Comparison of ENCODE assay signal across 8 cellular contexts in genomic region chr13:27619093-27619705, GRCh38. TPM values are rescaled to one million over a fixed set of nuclear protein-coding genes. Genes with fewer than 3 reads are reported as not detected.
DNase-seq lines count a peak whose midpoint lies in the region; FAIRE-seq and TF ChIP-seq lines count a peak whose summit lies in the region.

No MANE protein-coding gene starts in this region.

- TF ChIP-seq CTCF in GM12864 (IDR thresholded peaks at IDR 0.05; ENCODE audit: low read depth, low read length, missing control alignments) = no peak
- no peak for TF ChIP-seq CTCF in fibroblast of mammary gland (conservative IDR thresholded peaks at IDR 0.05; ENCODE audit: control insufficient read depth, insufficient read depth, low read depth, low read length)
- no peak for TF ChIP-seq CTCF in retinal pigment epithelial cell (conservative IDR thresholded peaks at IDR 0.05; ENCODE audit: low read depth, low read length)
- TF ChIP-seq CTCF in D721Med (IDR thresholded peaks at IDR 0.05; ENCODE audit: insufficient read depth, missing control alignments) = no peak
- no peak for TF ChIP-seq CTCF in GM10266 (IDR thresholded peaks at IDR 0.05; ENCODE audit: control insufficient read depth, insufficient read depth, low read depth, missing control alignments)

- H3K27ac ChIP-seq in SJCRH30 = peak overlapping the region; percentile 45; the same call in 1 of the 2 replicates

- peaks cover 24% of the 10 kb centered on the region for H3K4me1 ChIP-seq in SJCRH30

- H3K27me3 ChIP-seq in SJCRH30 = no peaks in the 10 kb centered on the region

- H3K36me3 ChIP-seq in SJCRH30 = peaks cover 15% of the 10 kb centered on the region

- H3K9me3 ChIP-seq in SJCRH30 (replicated peaks) = no peaks in the 10 kb centered on the region; the same call in 1 of the 2 replicates

- no peak for FAIRE-seq in D721Med (lab: Jason Lieb, UNC)

- DNase-seq in GM12864 (ENCODE audit: low read depth) = no peak
- no peak for DNase-seq in SJCRH30
- peak; percentile 46 for DNase-seq in fibroblast of mammary gland (ENCODE audit: low read depth)
- no peak for DNase-seq in retinal pigment epithelial cell (ENCODE audit: low read depth)
- no peak for DNase-seq in D721Med (ENCODE audit: insufficient read length, low spot score)
- no peak for DNase-seq in T-helper 9 cell
- no peak for DNase-seq in HuH-7.5 (ENCODE audit: low spot score)
- no peak for DNase-seq in GM10266 (ENCODE audit: extremely low spot score)

- H3K4me3 ChIP-seq in GM12864 (ENCODE audit: low read depth, low read length) (peak overlapping the region; percentile 67; the same call in 1 of the 2 replicates), SJCRH30 (peak overlapping the region; percentile 96), fibroblast of mammary gland (ENCODE audit: control insufficient read depth, low read depth, low read length) (peak overlapping the region; percentile 73), retinal pigment epithelial cell (ENCODE audit: low read length) (peak overlapping the region; percentile 89)

RNA-seq across cellular contexts. Expression of gene LNX2, which starts 1.1 kb away (rescaled TPM):
- 14.9 and 16.7 TPM in 2 replicates for total RNA-seq in SJCRH30 (2014; rRNA removed; shearing (Covaris generic))

RNA-seq across cellular contexts. Expression of gene POLR1D, which starts 2.5 kb away (rescaled TPM):
- total RNA-seq in SJCRH30 (2014; rRNA removed; shearing (Covaris generic)) = 172 and 182 TPM in 2 replicates
